1 cellular context compared by ENCODE assay signal in genomic region chr12:41055875-41056577, GRCh38.
TF ChIP-seq lines count a peak whose summit lies in the region.

No MANE protein-coding gene starts in this region.

TF ChIP-seq in IMR-90, 13 proteins besides CTCF, POLR2A, EP300 and RAD21:
- TF ChIP-seq RCOR1 (IDR thresholded peaks at IDR 0.05; ENCODE audit: insufficient replicate concordance, low read length) = no peak
